ENCODE assay signal across 20 cellular contexts in the genomic region with DNA sequence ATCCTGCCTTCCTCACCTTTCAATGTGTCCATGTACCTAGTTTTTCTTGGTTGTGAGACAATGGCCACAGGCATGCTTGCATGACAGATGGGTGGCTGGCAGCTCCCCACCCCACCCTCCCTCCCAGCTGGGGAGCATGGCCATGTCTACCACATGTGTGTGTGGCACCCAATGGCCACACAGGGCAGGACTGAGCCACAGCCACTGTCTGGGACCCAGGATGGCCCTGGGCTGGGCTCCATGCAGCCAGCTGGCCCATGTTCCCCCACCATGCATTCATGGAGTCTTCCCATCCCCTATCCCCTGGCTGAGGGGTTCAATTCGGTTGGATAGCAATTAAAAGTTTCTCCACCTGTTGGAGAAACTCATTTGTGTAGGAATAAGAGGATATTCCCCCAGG.
"Had no signal": no experiment of that assay in that cellular context is flagged by ENCODE, and none has a peak within 500 bp of the region (broad histone marks: within the 10 kb centered on the region; RNA-seq: fewer than 3 reads in every experiment).

No MANE protein-coding gene starts in this region.

- H3K9ac ChIP-seq: SK-N-SH had no signal

- DNase-seq: KBM-7, MG63, NCI-H1092, NCI-H1105 treated with DMSO at 0.1 percent for 48 hours, NCI-H1417 treated with DMSO at 0.1 percent for 48 hours, NCI-H146, NCI-H1694 treated with DMSO at 0.1 percent for 48 hours, NCI-H1930, NCI-H2081, NCI-H2171, NCI-H226, NCI-H446, NCI-H510A, NCI-H524 treated with DMSO at 0.1 percent for 48 hours, NCI-H69, NCI-H774, SHP77, SK-N-SH, SW 1271 had no signal

- H3K36me3 ChIP-seq: MG63 had no signal

- H3K9me2 ChIP-seq: SK-N-SH had no signal

- H3K4me2 ChIP-seq: SK-N-SH had no signal

- H3K4me3 ChIP-seq: MG63 had no signal

- H3K27me3 ChIP-seq: MG63 had no signal

- H3K27ac ChIP-seq: RWPE1 had no signal
